1 cellular context compared by ENCODE assay signal in genomic region chr9:108093773-108094675, GRCh38.
TF ChIP-seq lines count a peak whose summit lies in the region.

No MANE protein-coding gene starts in this region.

TF ChIP-seq in K562, 482 proteins besides CTCF, POLR2A, EP300 and RAD21 (continued from another document and continues in another):
- TF ChIP-seq MNT (conservative IDR thresholded peaks at IDR 0.05) = peak; percentile 37 to 60; a peak in 2 of 4 replicates
- TF ChIP-seq CC2D1A (IDR thresholded peaks at IDR 0.05) = peak; percentile 97
- TF ChIP-seq CHD7 (IDR thresholded peaks at IDR 0.05; ENCODE audit: low read depth, low read length) = no peak
- peak; percentile 100 for TF ChIP-seq TAL1 (IDR thresholded peaks at IDR 0.05)
- no peak for TF ChIP-seq IFI16 (CRISPR knock-in tag; IDR thresholded peaks at IDR 0.05)
- TF ChIP-seq STAT6 (CRISPR knock-in tag; IDR thresholded peaks at IDR 0.05) = no peak
- TF ChIP-seq ETV1 (tag; conservative IDR thresholded peaks at IDR 0.05; ENCODE audit: low read depth) = no peak
- no peak for TF ChIP-seq ZNF507 (tag; conservative IDR thresholded peaks at IDR 0.05)
- no peak for TF ChIP-seq ZBTB1 (CRISPR knock-in tag; IDR thresholded peaks at IDR 0.05; ENCODE audit: borderline replicate concordance, low read depth)
- no peak for TF ChIP-seq SRF (CRISPR knock-in tag; IDR thresholded peaks at IDR 0.05)
- peak; percentile 92 for TF ChIP-seq VEZF1 (CRISPR knock-in tag; IDR thresholded peaks at IDR 0.05)
- TF ChIP-seq ZNF140 (CRISPR knock-in tag; IDR thresholded peaks at IDR 0.05) = no peak
- no peak for TF ChIP-seq ZC3H11A (IDR thresholded peaks at IDR 0.05; ENCODE audit: low read depth, low read length)
- peak; percentile 95 for TF ChIP-seq NCOA1 (IDR thresholded peaks at IDR 0.05; ENCODE audit: low read depth)
- peak in 1 of 2 experiments; percentile 75; a peak in 1 of 4 replicates for TF ChIP-seq BCLAF1 (IDR thresholded peaks at IDR 0.05; ENCODE audit: borderline replicate concordance in 1 of 2, control insufficient read depth in 1 of 2, low read depth in 2 of 2, low read length in 1 of 2)
- TF ChIP-seq ZNF644 (tag; IDR thresholded peaks at IDR 0.05; ENCODE audit: low read depth) = peak; percentile 32; the same call in 1 of the 2 replicates
- peak; percentile 99 for TF ChIP-seq PML (IDR thresholded peaks at IDR 0.05; ENCODE audit: low read length)
- no peak for TF ChIP-seq BRF2 (IDR thresholded peaks at IDR 0.05; ENCODE audit: borderline replicate concordance, insufficient read depth, insufficient read length)
- no peak for TF ChIP-seq ZBTB7A (IDR thresholded peaks at IDR 0.05; ENCODE audit: borderline replicate concordance, control insufficient read depth, low read depth, low read length)
- TF ChIP-seq PHF21A (IDR thresholded peaks at IDR 0.05; ENCODE audit: borderline replicate concordance, low read depth) = peak; percentile 41; the same call in 1 of the 2 replicates
- no peak for TF ChIP-seq SPI1 (IDR thresholded peaks at IDR 0.05; ENCODE audit: borderline replicate concordance, low read depth, low read length)
- TF ChIP-seq RUNX1 (IDR thresholded peaks at IDR 0.05; ENCODE audit: low read depth) = peak; percentile 92
- TF ChIP-seq E2F1 (CRISPR knock-in tag; IDR thresholded peaks at IDR 0.05) = no peak
- peak; percentile 100 for TF ChIP-seq SMARCC2 (IDR thresholded peaks at IDR 0.05; ENCODE audit: low read depth)
- peak; percentile 85 for TF ChIP-seq FOS (IDR thresholded peaks at IDR 0.05; ENCODE audit: extremely low read depth, insufficient read length)
- no peak for TF ChIP-seq BRCA1 (IDR thresholded peaks at IDR 0.05)
- no peak for TF ChIP-seq BRCA1 (CRISPR knock-in tag; IDR thresholded peaks at IDR 0.05)
- TF ChIP-seq CBFB (CRISPR knock-in tag; IDR thresholded peaks at IDR 0.05) = 0 out of 2 replicates have a peak, but pooled peaks have one; percentile 38
- no peak for TF ChIP-seq SAFB (IDR thresholded peaks at IDR 0.05; ENCODE audit: borderline replicate concordance, low read depth, low read length)
- TF ChIP-seq CHAMP1 (IDR thresholded peaks at IDR 0.05) = peak; percentile 95
- TF ChIP-seq RFX7 (CRISPR knock-in tag; IDR thresholded peaks at IDR 0.05) = no peak
